1 cellular context compared by ENCODE assay signal in genomic region chr14:93115069-93115919, GRCh38.
TF ChIP-seq lines count a peak whose summit lies in the region.

No MANE protein-coding gene starts in this region.

TF ChIP-seq in K562, 482 proteins besides CTCF, POLR2A, EP300 and RAD21 (continued from another document and continues in another):
- TF ChIP-seq, protein P1, sequence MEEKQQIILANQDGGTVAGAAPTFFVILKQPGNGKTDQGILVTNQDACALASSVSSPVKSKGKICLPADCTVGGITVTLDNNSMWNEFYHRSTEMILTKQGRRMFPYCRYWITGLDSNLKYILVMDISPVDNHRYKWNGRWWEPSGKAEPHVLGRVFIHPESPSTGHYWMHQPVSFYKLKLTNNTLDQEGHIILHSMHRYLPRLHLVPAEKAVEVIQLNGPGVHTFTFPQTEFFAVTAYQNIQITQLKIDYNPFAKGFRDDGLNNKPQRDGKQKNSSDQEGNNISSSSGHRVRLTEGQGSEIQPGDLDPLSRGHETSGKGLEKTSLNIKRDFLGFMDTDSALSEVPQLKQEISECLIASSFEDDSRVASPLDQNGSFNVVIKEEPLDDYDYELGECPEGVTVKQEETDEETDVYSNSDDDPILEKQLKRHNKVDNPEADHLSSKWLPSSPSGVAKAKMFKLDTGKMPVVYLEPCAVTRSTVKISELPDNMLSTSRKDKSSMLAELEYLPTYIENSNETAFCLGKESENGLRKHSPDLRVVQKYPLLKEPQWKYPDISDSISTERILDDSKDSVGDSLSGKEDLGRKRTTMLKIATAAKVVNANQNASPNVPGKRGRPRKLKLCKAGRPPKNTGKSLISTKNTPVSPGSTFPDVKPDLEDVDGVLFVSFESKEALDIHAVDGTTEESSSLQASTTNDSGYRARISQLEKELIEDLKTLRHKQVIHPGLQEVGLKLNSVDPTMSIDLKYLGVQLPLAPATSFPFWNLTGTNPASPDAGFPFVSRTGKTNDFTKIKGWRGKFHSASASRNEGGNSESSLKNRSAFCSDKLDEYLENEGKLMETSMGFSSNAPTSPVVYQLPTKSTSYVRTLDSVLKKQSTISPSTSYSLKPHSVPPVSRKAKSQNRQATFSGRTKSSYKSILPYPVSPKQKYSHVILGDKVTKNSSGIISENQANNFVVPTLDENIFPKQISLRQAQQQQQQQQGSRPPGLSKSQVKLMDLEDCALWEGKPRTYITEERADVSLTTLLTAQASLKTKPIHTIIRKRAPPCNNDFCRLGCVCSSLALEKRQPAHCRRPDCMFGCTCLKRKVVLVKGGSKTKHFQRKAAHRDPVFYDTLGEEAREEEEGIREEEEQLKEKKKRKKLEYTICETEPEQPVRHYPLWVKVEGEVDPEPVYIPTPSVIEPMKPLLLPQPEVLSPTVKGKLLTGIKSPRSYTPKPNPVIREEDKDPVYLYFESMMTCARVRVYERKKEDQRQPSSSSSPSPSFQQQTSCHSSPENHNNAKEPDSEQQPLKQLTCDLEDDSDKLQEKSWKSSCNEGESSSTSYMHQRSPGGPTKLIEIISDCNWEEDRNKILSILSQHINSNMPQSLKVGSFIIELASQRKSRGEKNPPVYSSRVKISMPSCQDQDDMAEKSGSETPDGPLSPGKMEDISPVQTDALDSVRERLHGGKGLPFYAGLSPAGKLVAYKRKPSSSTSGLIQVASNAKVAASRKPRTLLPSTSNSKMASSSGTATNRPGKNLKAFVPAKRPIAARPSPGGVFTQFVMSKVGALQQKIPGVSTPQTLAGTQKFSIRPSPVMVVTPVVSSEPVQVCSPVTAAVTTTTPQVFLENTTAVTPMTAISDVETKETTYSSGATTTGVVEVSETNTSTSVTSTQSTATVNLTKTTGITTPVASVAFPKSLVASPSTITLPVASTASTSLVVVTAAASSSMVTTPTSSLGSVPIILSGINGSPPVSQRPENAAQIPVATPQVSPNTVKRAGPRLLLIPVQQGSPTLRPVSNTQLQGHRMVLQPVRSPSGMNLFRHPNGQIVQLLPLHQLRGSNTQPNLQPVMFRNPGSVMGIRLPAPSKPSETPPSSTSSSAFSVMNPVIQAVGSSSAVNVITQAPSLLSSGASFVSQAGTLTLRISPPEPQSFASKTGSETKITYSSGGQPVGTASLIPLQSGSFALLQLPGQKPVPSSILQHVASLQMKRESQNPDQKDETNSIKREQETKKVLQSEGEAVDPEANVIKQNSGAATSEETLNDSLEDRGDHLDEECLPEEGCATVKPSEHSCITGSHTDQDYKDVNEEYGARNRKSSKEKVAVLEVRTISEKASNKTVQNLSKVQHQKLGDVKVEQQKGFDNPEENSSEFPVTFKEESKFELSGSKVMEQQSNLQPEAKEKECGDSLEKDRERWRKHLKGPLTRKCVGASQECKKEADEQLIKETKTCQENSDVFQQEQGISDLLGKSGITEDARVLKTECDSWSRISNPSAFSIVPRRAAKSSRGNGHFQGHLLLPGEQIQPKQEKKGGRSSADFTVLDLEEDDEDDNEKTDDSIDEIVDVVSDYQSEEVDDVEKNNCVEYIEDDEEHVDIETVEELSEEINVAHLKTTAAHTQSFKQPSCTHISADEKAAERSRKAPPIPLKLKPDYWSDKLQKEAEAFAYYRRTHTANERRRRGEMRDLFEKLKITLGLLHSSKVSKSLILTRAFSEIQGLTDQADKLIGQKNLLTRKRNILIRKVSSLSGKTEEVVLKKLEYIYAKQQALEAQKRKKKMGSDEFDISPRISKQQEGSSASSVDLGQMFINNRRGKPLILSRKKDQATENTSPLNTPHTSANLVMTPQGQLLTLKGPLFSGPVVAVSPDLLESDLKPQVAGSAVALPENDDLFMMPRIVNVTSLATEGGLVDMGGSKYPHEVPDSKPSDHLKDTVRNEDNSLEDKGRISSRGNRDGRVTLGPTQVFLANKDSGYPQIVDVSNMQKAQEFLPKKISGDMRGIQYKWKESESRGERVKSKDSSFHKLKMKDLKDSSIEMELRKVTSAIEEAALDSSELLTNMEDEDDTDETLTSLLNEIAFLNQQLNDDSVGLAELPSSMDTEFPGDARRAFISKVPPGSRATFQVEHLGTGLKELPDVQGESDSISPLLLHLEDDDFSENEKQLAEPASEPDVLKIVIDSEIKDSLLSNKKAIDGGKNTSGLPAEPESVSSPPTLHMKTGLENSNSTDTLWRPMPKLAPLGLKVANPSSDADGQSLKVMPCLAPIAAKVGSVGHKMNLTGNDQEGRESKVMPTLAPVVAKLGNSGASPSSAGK (IDR thresholded peaks at IDR 0.05), result no peak
- TF ChIP-seq RFX7 (CRISPR knock-in tag; IDR thresholded peaks at IDR 0.05) (no peak), UBTF (IDR thresholded peaks at IDR 0.05; ENCODE audit: borderline replicate concordance in 1 of 2, low read depth in 2 of 2, low read length in 2 of 2) (peak; percentile 16 to 45; a peak in 1 of 4 replicates), EWSR1 (IDR thresholded peaks at IDR 0.05; ENCODE audit: borderline replicate concordance, low read depth, partially characterized antibody) (no peak), RB1 (IDR thresholded peaks at IDR 0.05; ENCODE audit: low read depth) (peak; percentile 52; the same call in 1 of the 2 replicates), HNRNPH1 (optimal IDR thresholded peaks at IDR 0.05; ENCODE audit: low read depth, low read length) (no peak), CUX1 (CRISPR knock-in tag; IDR thresholded peaks at IDR 0.05) (no peak), ZNF232 (CRISPR knock-in tag; IDR thresholded peaks at IDR 0.05) (no peak), RBFOX2 (IDR thresholded peaks at IDR 0.05; ENCODE audit: low read depth, low read length) (peak; percentile 51), FOXK1 (CRISPR knock-in tag; IDR thresholded peaks at IDR 0.05; ENCODE audit: borderline replicate concordance) (no peak), TEAD4 (IDR thresholded peaks at IDR 0.05; ENCODE audit: low read length) (no peak), TEAD4 (CRISPR knock-in tag; IDR thresholded peaks at IDR 0.05; ENCODE audit: borderline replicate concordance) (no peak), TAL1 (IDR thresholded peaks at IDR 0.05) (no peak), JUNB (CRISPR knock-in tag; conservative IDR thresholded peaks at IDR 0.05) (no peak), ZBTB5 (IDR thresholded peaks at IDR 0.05) (no peak), ARID2 (IDR thresholded peaks at IDR 0.05) (no peak), SMARCA4 (IDR thresholded peaks at IDR 0.05) (no peak), SAP30 (IDR thresholded peaks at IDR 0.05; ENCODE audit: borderline replicate concordance, insufficient read depth, low read depth, low read length, poor library complexity, severe bottlenecking) (peak; percentile 4), BRF1 (IDR thresholded peaks at IDR 0.05; ENCODE audit: borderline replicate concordance, extremely low read depth, insufficient read length) (no peak), PPARD (CRISPR knock-in tag; IDR thresholded peaks at IDR 0.05) (no peak), TFE3 (CRISPR knock-in tag; IDR thresholded peaks at IDR 0.05) (no peak), TSC22D4 (tag; IDR thresholded peaks at IDR 0.05) (no peak), FOXJ2 (tag; IDR thresholded peaks at IDR 0.05) (no peak), KLF10 (CRISPR knock-in tag; IDR thresholded peaks at IDR 0.05) (no peak)
